ENCODE assay signal across 22 cellular contexts in the genomic region with DNA sequence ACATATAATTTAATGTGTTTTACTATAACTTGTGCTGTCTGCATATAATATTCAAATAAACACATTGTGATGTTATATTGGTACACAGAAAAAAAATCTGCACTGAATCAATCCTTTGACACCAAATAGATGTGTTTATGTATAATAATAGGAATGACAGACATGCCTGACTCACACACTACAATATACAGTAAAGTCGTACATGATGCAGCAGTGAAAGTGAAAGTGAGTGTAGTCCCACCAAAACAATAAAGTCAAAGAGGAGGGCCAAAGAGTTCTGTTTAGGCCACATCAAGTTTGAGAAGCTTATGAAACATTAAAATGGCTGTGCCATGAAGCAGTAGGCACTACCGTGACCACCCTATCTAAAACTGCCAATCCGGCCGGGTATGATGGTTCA. TPM values are rescaled to one million over a fixed set of nuclear protein-coding genes. Genes with fewer than 3 reads are reported as not detected.
DNase-seq lines count a peak whose midpoint lies in the region; ATAC-seq, FAIRE-seq and TF ChIP-seq lines count a peak whose summit lies in the region.
"Had no signal": no experiment of that assay in that cellular context is flagged by ENCODE, and none has a peak within 500 bp of the region (broad histone marks: within the 10 kb centered on the region; RNA-seq: fewer than 3 reads in every experiment).

No MANE protein-coding gene starts in this region.

- H3K27ac Mint-ChIP-seq in astrocyte (ENCODE audit: unreplicated experiment): no peak overlapping the region
- H3K27ac Mint-ChIP-seq: brain; natural killer cell treated with Interleukin-12 subunit alpha and Interleukin-12 subunit beta and Interleukin-15 and Interleukin-18, amount 100 ng/mL, for 72 hours had no signal

- no peaks in the 10 kb centered on the region for H3K79me2 ChIP-seq in astrocyte (ENCODE audit: insufficient read depth, low read length)
- H3K79me2 ChIP-seq: hepatocyte had no signal

- intact Hi-C loops in left colon (cut with DNase I, micrococcal nuclease): no loop called here
- intact Hi-C loops in thyroid gland (cut with DNase I): no loop called here

- H3K4me1 ChIP-seq in astrocyte (ENCODE audit: insufficient read depth, low read length): no peaks in the 10 kb centered on the region
- H3K4me1 ChIP-seq in thyroid gland: no peaks in the 10 kb centered on the region
- H3K4me1 ChIP-seq: Caco-2 had no signal

- no peaks in the 10 kb centered on the region for H3K27me3 Mint-ChIP-seq in astrocyte (ENCODE audit: low read depth, unreplicated experiment)
- H3K27me3 Mint-ChIP-seq: brain; dendritic cell treated with granulocyte-macrophage colony-stimulating factor and Interleukin-4, amounts not matched to agents 40 ng/mL and 50 ng/mL, for 4 days; natural killer cell treated with Interleukin-12 subunit alpha and Interleukin-12 subunit beta and Interleukin-15 and Interleukin-18, amount 100 ng/mL, for 72 hours had no signal

- H3K4me3 ChIP-seq in astrocyte (ENCODE audit: insufficient read depth, low read depth, low read length) (no peak overlapping the region), foreskin fibroblast (ENCODE audit: low read depth in 1 of 2, low read length in 2 of 2) (no peak overlapping the region), thyroid gland (replicated peaks in 1 of 3) (no peak overlapping the region)
- H3K4me3 ChIP-seq: hepatocyte, SK-N-MC had no signal

- DNase-seq in COLO829 (ENCODE audit: low spot score) (peak; percentile 9), HT1080 (ENCODE audit: low read depth) (peak; percentile 15), astrocyte (ENCODE audit: low read depth) (peak; percentile 22), foreskin fibroblast (peak; percentile 10 to 37), left colon (no peak), DMS 273 treated with DMSO at 0.1 percent for 48 hours (lab: John Stamatoyannopoulos, UW) (no peak), thyroid gland (no peak), NCI-H1092 treated with DMSO at 0.1 percent for 48 hours (lab: John Stamatoyannopoulos, UW) (no peak)
- DNase-seq: activated naive CD4-positive, alpha-beta T cell treated with Interleukin-2 at 50 U/mL for 16 hours; Caco-2; GF-D8; NCI-H1417 treated with DMSO at 0.1 percent for 48 hours; NCI-H69; stimulated activated CD4-positive, alpha-beta T cell treated with anti-CD3 and anti-CD28 coated beads, Interleukin-2, amount 100 ng/mL, for 48 hours; T-helper 9 cell had no signal

- no peak for FAIRE-seq in astrocyte (lab: Jason Lieb, UNC)
- FAIRE-seq: GM12891, keratinocyte had no signal

- peaks cover 14% of the 10 kb centered on the region for H3K9me3 Mint-ChIP-seq in astrocyte (ENCODE audit: unreplicated experiment)

- H3K36me3 Mint-ChIP-seq in astrocyte (ENCODE audit: low read depth, unreplicated experiment): peaks cover 21% of the 10 kb centered on the region

- TF ChIP-seq POLR2A in thyroid gland (IDR thresholded peaks at IDR 0.05): no peak

- H3K9me3 ChIP-seq in astrocyte (ENCODE audit: insufficient read depth, low read depth, low read length) (peaks cover 12% of the 10 kb centered on the region), thyroid gland (no peaks in the 10 kb centered on the region)
- H3K9me3 ChIP-seq: Caco-2 had no signal

- H3K27me3 ChIP-seq in astrocyte (ENCODE audit: insufficient read depth, low read length) (no peaks in the 10 kb centered on the region), thyroid gland (no peaks in the 10 kb centered on the region)
- H3K27me3 ChIP-seq: hepatocyte had no signal

- TF ChIP-seq CTCF in astrocyte (IDR thresholded peaks at IDR 0.05; ENCODE audit: insufficient read depth, low read depth, low read length) (no peak), foreskin fibroblast (IDR thresholded peaks at IDR 0.05; ENCODE audit: low read depth, low read length) (no peak), thyroid gland (IDR thresholded peaks at IDR 0.05) (no peak)

- peaks cover 2% of the 10 kb centered on the region for H3K4me1 Mint-ChIP-seq in astrocyte (ENCODE audit: low read depth, unreplicated experiment)
- H3K4me1 Mint-ChIP-seq: brain had no signal

- no peak overlapping the region for H3K9ac ChIP-seq in astrocyte (ENCODE audit: low read length)

- no peak overlapping the region for H2AFZ ChIP-seq in astrocyte (ENCODE audit: low read depth, low read length)
- H2AFZ ChIP-seq: hepatocyte had no signal

- ATAC-seq in left colon: no peak
- ATAC-seq: natural killer cell treated with Interleukin-12 subunit alpha and Interleukin-12 subunit beta and Interleukin-15 and Interleukin-18, amount 100 ng/mL, for 72 hours had no signal

- 87 to 89% methylated on average over 4 of the region's 4 CpGs for WGBS in thyroid gland, 2 donors

- H3K27ac ChIP-seq in astrocyte (ENCODE audit: low read depth, low read length) (no peak overlapping the region), thyroid gland (no peak overlapping the region)
- H3K27ac ChIP-seq: hepatocyte, SK-N-MC had no signal

- no peak overlapping the region for H3K4me3 Mint-ChIP-seq in astrocyte (ENCODE audit: unreplicated experiment)
- H3K4me3 Mint-ChIP-seq: brain; dendritic cell treated with granulocyte-macrophage colony-stimulating factor and Interleukin-4, amounts not matched to agents 40 ng/mL and 50 ng/mL, for 4 days; natural killer cell treated with Interleukin-12 subunit alpha and Interleukin-12 subunit beta and Interleukin-15 and Interleukin-18, amount 100 ng/mL, for 72 hours had no signal

- H3K36me3 ChIP-seq in astrocyte (ENCODE audit: insufficient read depth, low read length) (peaks cover 3% of the 10 kb centered on the region), thyroid gland (no peaks in the 10 kb centered on the region)

- H4K20me1 ChIP-seq in astrocyte (ENCODE audit: insufficient read depth, low read length): no peaks in the 10 kb centered on the region

- peak overlapping the region; percentile 1 for H3K4me2 ChIP-seq in astrocyte (ENCODE audit: low read length)
- H3K4me2 ChIP-seq: hepatocyte had no signal

RNA-seq across cellular contexts. Expression of gene RBM44, which starts 8.2 kb away (rescaled TPM):
- total RNA-seq in HT1080 (2014; rRNA removed; shearing (Covaris generic)): 0.32 and 0.40 TPM in 2 replicates
- polyA plus RNA-seq in HT1080 (2015; cell fraction: cytosol; rRNA removed): 0.19 and 0.52 TPM in 2 replicates
- 1.3 and 1.9 TPM in 2 replicates for polyA plus RNA-seq in HT1080 (2015; cell fraction: nucleus; rRNA removed)
- 0.29 and 0.32 TPM in 2 replicates for total RNA-seq in astrocyte
- total RNA-seq in left colon: under 1 TPM; 0.34 to 0.52 TPM
- 1 to 10 TPM in 3 of 4 donors, under 1 TPM in 1; 0.89 to 4.1 (median 1.5) TPM for total RNA-seq in thyroid gland

Comparison
In these comparisons a context has a peak if more than half of its experiments do, and no peak if none do; other contexts are left out.
1. DNase-seq: peak in COLO829 (single experiment), HT1080 (single experiment), astrocyte (single experiment) and foreskin fibroblast (2 of 2); none in left colon (0 of 2), DMS 273 treated with DMSO at 0.1 percent for 48 hours (single experiment), thyroid gland (0 of 2) and NCI-H1092 treated with DMSO at 0.1 percent for 48 hours (single experiment).